Comparison of ENCODE assay signal across 1 cellular context in the genomic region with DNA sequence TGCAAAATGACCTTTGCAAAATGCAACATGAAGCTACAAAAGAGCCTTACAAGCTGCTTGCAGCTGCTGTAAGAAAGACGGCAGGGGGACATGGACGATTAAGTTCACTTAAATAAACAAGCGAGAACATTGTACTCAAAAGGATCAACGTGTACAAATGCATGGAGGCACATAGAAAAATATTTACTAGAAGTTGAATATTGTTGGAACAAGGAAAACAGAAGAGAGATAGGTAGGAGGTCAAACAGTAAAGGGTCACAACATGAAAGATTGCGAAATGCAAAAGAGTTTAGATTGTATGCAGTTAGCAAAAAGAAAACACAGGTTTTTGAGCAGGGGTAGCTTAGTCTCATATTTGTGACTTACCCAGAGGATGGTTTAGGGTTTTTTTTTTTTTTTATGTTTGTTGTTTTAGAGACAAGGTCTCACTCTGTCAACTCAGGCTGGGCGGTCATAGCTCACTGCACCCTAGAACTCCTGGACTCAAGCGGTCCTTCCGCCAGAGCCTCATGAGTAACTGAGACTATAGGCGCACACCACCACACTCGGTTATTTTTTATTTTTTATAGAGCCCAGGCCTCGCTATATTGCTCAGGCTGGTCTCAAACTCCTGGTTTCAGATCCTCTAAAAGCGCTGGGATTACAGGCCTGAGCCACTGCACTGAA.
TF ChIP-seq lines count a peak whose summit lies in the region.

No MANE protein-coding gene starts in this region.

TF ChIP-seq in HepG2, 621 proteins besides CTCF, POLR2A, EP300 and RAD21 (continued from another document and continues in another):
- TF ChIP-seq ZNF576 (CRISPR knock-in tag; IDR thresholded peaks at IDR 0.05) = no peak
- TF ChIP-seq, protein P1, sequence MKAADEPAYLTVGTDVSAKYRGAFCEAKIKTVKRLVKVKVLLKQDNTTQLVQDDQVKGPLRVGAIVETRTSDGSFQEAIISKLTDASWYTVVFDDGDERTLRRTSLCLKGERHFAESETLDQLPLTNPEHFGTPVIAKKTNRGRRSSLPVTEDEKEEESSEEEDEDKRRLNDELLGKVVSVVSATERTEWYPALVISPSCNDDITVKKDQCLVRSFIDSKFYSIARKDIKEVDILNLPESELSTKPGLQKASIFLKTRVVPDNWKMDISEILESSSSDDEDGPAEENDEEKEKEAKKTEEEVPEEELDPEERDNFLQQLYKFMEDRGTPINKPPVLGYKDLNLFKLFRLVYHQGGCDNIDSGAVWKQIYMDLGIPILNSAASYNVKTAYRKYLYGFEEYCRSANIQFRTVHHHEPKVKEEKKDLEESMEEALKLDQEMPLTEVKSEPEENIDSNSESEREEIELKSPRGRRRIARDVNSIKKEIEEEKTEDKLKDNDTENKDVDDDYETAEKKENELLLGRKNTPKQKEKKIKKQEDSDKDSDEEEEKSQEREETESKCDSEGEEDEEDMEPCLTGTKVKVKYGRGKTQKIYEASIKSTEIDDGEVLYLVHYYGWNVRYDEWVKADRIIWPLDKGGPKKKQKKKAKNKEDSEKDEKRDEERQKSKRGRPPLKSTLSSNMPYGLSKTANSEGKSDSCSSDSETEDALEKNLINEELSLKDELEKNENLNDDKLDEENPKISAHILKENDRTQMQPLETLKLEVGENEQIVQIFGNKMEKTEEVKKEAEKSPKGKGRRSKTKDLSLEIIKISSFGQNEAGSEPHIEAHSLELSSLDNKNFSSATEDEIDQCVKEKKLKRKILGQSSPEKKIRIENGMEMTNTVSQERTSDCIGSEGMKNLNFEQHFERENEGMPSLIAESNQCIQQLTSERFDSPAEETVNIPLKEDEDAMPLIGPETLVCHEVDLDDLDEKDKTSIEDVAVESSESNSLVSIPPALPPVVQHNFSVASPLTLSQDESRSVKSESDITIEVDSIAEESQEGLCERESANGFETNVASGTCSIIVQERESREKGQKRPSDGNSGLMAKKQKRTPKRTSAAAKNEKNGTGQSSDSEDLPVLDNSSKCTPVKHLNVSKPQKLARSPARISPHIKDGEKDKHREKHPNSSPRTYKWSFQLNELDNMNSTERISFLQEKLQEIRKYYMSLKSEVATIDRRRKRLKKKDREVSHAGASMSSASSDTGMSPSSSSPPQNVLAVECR (CRISPR knock-in tag; IDR thresholded peaks at IDR 0.05; ENCODE audit: borderline replicate concordance) = 0 out of 2 replicates have a peak, but pooled peaks have one; percentile 5
- TF ChIP-seq ISL2 (CRISPR knock-in tag; IDR thresholded peaks at IDR 0.05) = 0 out of 2 replicates have a peak, but pooled peaks have one; percentile 30
- TF ChIP-seq ARID2 (CRISPR knock-in tag; IDR thresholded peaks at IDR 0.05; ENCODE audit: borderline replicate concordance) = no peak
- no peak for TF ChIP-seq DPF2 (CRISPR knock-in tag; IDR thresholded peaks at IDR 0.05; ENCODE audit: borderline replicate concordance, low read depth)
- no peak for TF ChIP-seq HOXD1 (CRISPR knock-in tag; IDR thresholded peaks at IDR 0.05)
- TF ChIP-seq DR1 (CRISPR knock-in tag; IDR thresholded peaks at IDR 0.05) = no peak
- no peak; the same call in 1 of the 2 replicates for TF ChIP-seq HMG20A (CRISPR knock-in tag; IDR thresholded peaks at IDR 0.05; ENCODE audit: borderline replicate concordance)
- no peak for TF ChIP-seq ZNF549 (CRISPR knock-in tag; IDR thresholded peaks at IDR 0.05)
- peak; percentile 16; the same call in 1 of the 2 replicates for TF ChIP-seq HNF4G (IDR thresholded peaks at IDR 0.05; ENCODE audit: borderline replicate concordance, low read depth, low read length)
- no peak for TF ChIP-seq HNF4G (CRISPR knock-in tag; IDR thresholded peaks at IDR 0.05; ENCODE audit: borderline replicate concordance, low read depth)
- TF ChIP-seq HMG20B (CRISPR knock-in tag; conservative IDR thresholded peaks at IDR 0.05) = no peak
- no peak for TF ChIP-seq ZNF142 (CRISPR knock-in tag; IDR thresholded peaks at IDR 0.05)
- no peak for TF ChIP-seq RBFOX2 (IDR thresholded peaks at IDR 0.05; ENCODE audit: low read depth, low read length)
- TF ChIP-seq, protein P2, sequence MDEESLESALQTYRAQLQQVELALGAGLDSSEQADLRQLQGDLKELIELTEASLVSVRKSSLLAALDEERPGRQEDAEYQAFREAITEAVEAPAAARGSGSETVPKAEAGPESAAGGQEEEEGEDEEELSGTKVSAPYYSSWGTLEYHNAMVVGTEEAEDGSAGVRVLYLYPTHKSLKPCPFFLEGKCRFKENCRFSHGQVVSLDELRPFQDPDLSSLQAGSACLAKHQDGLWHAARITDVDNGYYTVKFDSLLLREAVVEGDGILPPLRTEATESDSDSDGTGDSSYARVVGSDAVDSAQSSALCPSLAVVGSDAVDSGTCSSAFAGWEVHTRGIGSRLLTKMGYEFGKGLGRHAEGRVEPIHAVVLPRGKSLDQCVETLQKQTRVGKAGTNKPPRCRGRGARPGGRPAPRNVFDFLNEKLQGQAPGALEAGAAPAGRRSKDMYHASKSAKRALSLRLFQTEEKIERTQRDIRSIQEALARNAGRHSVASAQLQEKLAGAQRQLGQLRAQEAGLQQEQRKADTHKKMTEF (CRISPR knock-in tag; IDR thresholded peaks at IDR 0.05) = peak; percentile 47; the same call in 1 of the 2 replicates
- TF ChIP-seq RFX1 (IDR thresholded peaks at IDR 0.05) = no peak
- TF ChIP-seq TBX2 (CRISPR knock-in tag; IDR thresholded peaks at IDR 0.05; ENCODE audit: borderline replicate concordance) = no peak
- peak; percentile 22; the same call in 1 of the 2 replicates for TF ChIP-seq POLR2AphosphoS5 (IDR thresholded peaks at IDR 0.05; ENCODE audit: low read depth, low read length)
- TF ChIP-seq PPARG (CRISPR knock-in tag; conservative IDR thresholded peaks at IDR 0.05) = peak; percentile 91
- TF ChIP-seq NR2F6 (IDR thresholded peaks at IDR 0.05) = peak; percentile 85
- TF ChIP-seq NR2F6 (CRISPR knock-in tag; IDR thresholded peaks at IDR 0.05) = peak; percentile 78
- TF ChIP-seq ATF7 (IDR thresholded peaks at IDR 0.05) = no peak
- no peak for TF ChIP-seq ATF7 (CRISPR knock-in tag; IDR thresholded peaks at IDR 0.05)
- TF ChIP-seq SMAD1 (CRISPR knock-in tag; IDR thresholded peaks at IDR 0.05; ENCODE audit: borderline replicate concordance, low read depth) = no peak
- TF ChIP-seq HDAC1 (CRISPR knock-in tag; IDR thresholded peaks at IDR 0.05) = peak; percentile 11; the same call in 1 of the 2 replicates
- no peak for TF ChIP-seq E2F1 (CRISPR knock-in tag; IDR thresholded peaks at IDR 0.05)
- no peak for TF ChIP-seq PITX1 (CRISPR knock-in tag; IDR thresholded peaks at IDR 0.05)
- TF ChIP-seq, protein P3, sequence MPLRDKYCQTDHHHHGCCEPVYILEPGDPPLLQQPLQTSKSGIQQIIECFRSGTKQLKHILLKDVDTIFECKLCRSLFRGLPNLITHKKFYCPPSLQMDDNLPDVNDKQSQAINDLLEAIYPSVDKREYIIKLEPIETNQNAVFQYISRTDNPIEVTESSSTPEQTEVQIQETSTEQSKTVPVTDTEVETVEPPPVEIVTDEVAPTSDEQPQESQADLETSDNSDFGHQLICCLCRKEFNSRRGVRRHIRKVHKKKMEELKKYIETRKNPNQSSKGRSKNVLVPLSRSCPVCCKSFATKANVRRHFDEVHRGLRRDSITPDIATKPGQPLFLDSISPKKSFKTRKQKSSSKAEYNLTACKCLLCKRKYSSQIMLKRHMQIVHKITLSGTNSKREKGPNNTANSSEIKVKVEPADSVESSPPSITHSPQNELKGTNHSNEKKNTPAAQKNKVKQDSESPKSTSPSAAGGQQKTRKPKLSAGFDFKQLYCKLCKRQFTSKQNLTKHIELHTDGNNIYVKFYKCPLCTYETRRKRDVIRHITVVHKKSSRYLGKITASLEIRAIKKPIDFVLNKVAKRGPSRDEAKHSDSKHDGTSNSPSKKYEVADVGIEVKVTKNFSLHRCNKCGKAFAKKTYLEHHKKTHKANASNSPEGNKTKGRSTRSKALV (CRISPR knock-in tag; IDR thresholded peaks at IDR 0.05) = no peak
- TF ChIP-seq POGZ (CRISPR knock-in tag; IDR thresholded peaks at IDR 0.05) = no peak
- no peak for TF ChIP-seq MEF2D (CRISPR knock-in tag; IDR thresholded peaks at IDR 0.05)
- peak; percentile 28; the same call in 1 of the 2 replicates for TF ChIP-seq SALL1 (CRISPR knock-in tag; IDR thresholded peaks at IDR 0.05)
- TF ChIP-seq ZBTB43 (CRISPR knock-in tag; conservative IDR thresholded peaks at IDR 0.05) = no peak
- TF ChIP-seq GATAD2A (CRISPR knock-in tag; IDR thresholded peaks at IDR 0.05) = peak; percentile 36; the same call in 1 of the 2 replicates
- no peak for TF ChIP-seq TAF1 (CRISPR knock-in tag; IDR thresholded peaks at IDR 0.05)
- peak; percentile 37 for TF ChIP-seq TCF7 (IDR thresholded peaks at IDR 0.05; ENCODE audit: low read depth)
- no peak for TF ChIP-seq ZBTB34 (CRISPR knock-in tag; IDR thresholded peaks at IDR 0.05)
- 0 out of 2 replicates have a peak, but pooled peaks have one; percentile 17 for TF ChIP-seq ELF3 (CRISPR knock-in tag; IDR thresholded peaks at IDR 0.05)
- peak; percentile 57; the same call in 1 of the 2 replicates for TF ChIP-seq ZNF503 (CRISPR knock-in tag; IDR thresholded peaks at IDR 0.05)
